ENCODE assay signal across 1 cellular context in the genomic region with DNA sequence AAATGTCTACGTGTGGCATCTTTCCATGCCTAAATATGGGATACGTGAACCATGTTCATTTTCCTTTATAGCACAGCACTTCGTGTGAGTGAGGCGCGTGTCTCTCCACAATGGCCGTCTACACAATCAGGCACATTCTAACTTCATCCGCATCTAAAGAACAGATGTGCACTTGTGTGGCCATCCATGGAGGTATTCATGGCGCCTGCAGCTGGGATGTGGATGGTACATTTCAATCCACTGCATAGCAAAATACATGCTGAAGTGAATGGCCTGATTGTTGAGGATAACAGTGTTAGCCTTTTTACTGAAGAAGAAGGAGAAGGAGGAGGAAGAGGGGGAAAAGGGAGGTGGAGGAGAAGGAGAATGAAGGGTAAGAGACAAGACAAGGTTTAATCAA.
TF ChIP-seq lines count a peak whose summit lies in the region.

No MANE protein-coding gene starts in this region.

TF ChIP-seq in GM23338, 12 proteins besides CTCF, POLR2A, EP300 and RAD21 (continued from another document):
- TF ChIP-seq, protein P1, sequence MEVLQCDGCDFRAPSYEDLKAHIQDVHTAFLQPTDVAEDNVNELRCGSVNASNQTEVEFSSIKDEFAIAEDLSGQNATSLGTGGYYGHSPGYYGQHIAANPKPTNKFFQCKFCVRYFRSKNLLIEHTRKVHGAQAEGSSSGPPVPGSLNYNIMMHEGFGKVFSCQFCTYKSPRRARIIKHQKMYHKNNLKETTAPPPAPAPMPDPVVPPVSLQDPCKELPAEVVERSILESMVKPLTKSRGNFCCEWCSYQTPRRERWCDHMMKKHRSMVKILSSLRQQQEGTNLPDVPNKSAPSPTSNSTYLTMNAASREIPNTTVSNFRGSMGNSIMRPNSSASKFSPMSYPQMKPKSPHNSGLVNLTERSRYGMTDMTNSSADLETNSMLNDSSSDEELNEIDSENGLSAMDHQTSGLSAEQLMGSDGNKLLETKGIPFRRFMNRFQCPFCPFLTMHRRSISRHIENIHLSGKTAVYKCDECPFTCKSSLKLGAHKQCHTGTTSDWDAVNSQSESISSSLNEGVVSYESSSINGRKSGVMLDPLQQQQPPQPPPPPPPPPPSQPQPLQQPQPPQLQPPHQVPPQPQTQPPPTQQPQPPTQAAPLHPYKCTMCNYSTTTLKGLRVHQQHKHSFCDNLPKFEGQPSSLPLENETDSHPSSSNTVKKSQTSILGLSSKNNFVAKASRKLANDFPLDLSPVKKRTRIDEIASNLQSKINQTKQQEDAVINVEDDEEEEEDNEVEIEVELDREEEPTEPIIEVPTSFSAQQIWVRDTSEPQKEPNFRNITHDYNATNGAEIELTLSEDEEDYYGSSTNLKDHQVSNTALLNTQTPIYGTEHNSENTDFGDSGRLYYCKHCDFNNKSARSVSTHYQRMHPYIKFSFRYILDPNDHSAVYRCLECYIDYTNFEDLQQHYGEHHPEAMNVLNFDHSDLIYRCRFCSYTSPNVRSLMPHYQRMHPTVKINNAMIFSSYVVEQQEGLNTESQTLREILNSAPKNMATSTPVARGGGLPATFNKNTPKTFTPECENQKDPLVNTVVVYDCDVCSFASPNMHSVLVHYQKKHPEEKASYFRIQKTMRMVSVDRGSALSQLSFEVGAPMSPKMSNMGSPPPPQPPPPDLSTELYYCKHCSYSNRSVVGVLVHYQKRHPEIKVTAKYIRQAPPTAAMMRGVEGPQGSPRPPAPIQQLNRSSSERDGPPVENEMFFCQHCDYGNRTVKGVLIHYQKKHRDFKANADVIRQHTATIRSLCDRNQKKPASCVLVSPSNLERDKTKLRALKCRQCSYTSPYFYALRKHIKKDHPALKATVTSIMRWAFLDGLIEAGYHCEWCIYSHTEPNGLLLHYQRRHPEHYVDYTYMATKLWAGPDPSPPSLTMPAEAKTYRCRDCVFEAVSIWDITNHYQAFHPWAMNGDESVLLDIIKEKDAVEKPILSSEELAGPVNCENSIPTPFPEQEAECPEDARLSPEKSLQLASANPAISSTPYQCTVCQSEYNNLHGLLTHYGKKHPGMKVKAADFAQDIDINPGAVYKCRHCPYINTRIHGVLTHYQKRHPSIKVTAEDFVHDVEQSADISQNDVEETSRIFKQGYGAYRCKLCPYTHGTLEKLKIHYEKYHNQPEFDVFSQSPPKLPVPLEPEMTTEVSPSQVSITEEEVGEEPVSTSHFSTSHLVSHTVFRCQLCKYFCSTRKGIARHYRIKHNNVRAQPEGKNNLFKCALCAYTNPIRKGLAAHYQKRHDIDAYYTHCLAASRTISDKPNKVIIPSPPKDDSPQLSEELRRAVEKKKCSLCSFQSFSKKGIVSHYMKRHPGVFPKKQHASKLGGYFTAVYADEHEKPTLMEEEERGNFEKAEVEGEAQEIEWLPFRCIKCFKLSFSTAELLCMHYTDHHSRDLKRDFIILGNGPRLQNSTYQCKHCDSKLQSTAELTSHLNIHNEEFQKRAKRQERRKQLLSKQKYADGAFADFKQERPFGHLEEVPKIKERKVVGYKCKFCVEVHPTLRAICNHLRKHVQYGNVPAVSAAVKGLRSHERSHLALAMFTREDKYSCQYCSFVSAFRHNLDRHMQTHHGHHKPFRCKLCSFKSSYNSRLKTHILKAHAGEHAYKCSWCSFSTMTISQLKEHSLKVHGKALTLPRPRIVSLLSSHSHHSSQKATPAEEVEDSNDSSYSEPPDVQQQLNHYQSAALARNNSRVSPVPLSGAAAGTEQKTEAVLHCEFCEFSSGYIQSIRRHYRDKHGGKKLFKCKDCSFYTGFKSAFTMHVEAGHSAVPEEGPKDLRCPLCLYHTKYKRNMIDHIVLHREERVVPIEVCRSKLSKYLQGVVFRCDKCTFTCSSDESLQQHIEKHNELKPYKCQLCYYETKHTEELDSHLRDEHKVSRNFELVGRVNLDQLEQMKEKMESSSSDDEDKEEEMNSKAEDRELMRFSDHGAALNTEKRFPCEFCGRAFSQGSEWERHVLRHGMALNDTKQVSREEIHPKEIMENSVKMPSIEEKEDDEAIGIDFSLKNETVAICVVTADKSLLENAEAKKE (CRISPR knock-in tag; IDR thresholded peaks at IDR 0.05): no peak
- TF ChIP-seq NANOG (IDR thresholded peaks at IDR 0.05; ENCODE audit: borderline replicate concordance) (no peak), EZH2 (IDR thresholded peaks at IDR 0.05; ENCODE audit: low read depth, unreplicated experiment) (no peak), STAT1 (IDR thresholded peaks at IDR 0.05; ENCODE audit: unreplicated experiment) (no peak), POLR2AphosphoS5 (IDR thresholded peaks at IDR 0.05; ENCODE audit: low read depth) (no peak), ZNF331 (CRISPR knock-in tag; IDR thresholded peaks at IDR 0.05; ENCODE audit: low read depth) (no peak)
- TF ChIP-seq, protein P2, sequence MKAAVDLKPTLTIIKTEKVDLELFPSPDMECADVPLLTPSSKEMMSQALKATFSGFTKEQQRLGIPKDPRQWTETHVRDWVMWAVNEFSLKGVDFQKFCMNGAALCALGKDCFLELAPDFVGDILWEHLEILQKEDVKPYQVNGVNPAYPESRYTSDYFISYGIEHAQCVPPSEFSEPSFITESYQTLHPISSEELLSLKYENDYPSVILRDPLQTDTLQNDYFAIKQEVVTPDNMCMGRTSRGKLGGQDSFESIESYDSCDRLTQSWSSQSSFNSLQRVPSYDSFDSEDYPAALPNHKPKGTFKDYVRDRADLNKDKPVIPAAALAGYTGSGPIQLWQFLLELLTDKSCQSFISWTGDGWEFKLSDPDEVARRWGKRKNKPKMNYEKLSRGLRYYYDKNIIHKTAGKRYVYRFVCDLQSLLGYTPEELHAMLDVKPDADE (IDR thresholded peaks at IDR 0.05): no peak
- TF ChIP-seq, protein P3, sequence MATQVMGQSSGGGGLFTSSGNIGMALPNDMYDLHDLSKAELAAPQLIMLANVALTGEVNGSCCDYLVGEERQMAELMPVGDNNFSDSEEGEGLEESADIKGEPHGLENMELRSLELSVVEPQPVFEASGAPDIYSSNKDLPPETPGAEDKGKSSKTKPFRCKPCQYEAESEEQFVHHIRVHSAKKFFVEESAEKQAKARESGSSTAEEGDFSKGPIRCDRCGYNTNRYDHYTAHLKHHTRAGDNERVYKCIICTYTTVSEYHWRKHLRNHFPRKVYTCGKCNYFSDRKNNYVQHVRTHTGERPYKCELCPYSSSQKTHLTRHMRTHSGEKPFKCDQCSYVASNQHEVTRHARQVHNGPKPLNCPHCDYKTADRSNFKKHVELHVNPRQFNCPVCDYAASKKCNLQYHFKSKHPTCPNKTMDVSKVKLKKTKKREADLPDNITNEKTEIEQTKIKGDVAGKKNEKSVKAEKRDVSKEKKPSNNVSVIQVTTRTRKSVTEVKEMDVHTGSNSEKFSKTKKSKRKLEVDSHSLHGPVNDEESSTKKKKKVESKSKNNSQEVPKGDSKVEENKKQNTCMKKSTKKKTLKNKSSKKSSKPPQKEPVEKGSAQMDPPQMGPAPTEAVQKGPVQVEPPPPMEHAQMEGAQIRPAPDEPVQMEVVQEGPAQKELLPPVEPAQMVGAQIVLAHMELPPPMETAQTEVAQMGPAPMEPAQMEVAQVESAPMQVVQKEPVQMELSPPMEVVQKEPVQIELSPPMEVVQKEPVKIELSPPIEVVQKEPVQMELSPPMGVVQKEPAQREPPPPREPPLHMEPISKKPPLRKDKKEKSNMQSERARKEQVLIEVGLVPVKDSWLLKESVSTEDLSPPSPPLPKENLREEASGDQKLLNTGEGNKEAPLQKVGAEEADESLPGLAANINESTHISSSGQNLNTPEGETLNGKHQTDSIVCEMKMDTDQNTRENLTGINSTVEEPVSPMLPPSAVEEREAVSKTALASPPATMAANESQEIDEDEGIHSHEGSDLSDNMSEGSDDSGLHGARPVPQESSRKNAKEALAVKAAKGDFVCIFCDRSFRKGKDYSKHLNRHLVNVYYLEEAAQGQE (IDR thresholded peaks at IDR 0.05; ENCODE audit: unreplicated experiment): no peak
